In the genomic region with DNA sequence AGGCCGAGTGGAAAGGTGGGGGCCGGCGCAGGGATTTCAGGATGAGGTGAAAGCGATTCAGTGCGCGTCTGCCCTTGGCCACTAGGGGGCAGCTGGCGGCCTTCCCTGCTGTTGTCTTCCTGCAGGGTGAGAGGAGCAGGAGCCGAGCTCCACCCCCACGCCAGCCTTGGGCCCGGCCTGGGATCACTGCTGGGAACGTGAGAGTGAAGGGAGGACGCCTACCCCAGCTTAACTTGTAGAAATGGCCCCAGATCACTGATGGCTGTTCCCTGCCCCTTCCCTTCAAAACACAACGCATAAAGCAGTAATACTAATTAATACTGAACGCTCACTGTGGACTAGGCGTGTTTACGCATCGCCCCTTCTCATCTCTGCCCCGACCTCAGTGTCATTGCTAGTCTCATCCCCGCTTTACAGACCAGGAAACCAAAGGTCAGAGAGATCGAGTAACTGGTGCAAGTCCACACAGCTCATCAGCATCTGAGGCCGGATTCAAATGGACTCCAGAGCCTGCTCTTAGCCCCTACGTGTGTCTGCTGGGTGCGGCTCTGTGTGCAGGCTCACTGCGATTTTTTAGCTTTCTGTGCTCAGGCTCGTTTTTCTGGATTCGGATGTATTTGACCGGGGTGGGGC, we compare ENCODE assay signal across 8 cellular contexts. TPM values are rescaled to one million over a fixed set of nuclear protein-coding genes. Genes with fewer than 3 reads are reported as not detected.
A peak's percentile ranks its signal among the peaks of the same experiment; 100 is the strongest.
DNase-seq lines count a peak whose midpoint lies in the region; ATAC-seq and TF ChIP-seq lines count a peak whose summit lies in the region.

No MANE protein-coding gene starts in this region.

- H2AFZ ChIP-seq in DND-41 (ENCODE audit: low read depth, low read length) (peak overlapping the region; percentile 57; the same call in 1 of the 2 replicates), KMS-11 (ENCODE audit: low read depth) (no peak overlapping the region), PC-9 (no peak overlapping the region)

- H4K20me1 ChIP-seq in DND-41 (ENCODE audit: insufficient read depth, low read length) (peaks cover 26% of the 10 kb centered on the region), KMS-11 (ENCODE audit: insufficient read depth) (no peaks in the 10 kb centered on the region), PC-9 (ENCODE audit: insufficient read depth) (no peaks in the 10 kb centered on the region)

- no peaks in the 10 kb centered on the region for H3K9me3 Mint-ChIP-seq in activated T-cell treated with anti-CD3 and anti-CD28 coated beads, Interleukin-2, amount 50 U/mL, for 4 hours
- no peaks in the 10 kb centered on the region for H3K9me3 Mint-ChIP-seq in naive thymus-derived CD4-positive, alpha-beta T cell

- no peaks in the 10 kb centered on the region for H3K79me2 ChIP-seq in DND-41 (ENCODE audit: insufficient read depth, low read length)
- no peaks in the 10 kb centered on the region for H3K79me2 ChIP-seq in KMS-11 (ENCODE audit: insufficient read depth, low read depth)
- H3K79me2 ChIP-seq in PC-9 (ENCODE audit: low read depth): no peaks in the 10 kb centered on the region

- H3K4me2 ChIP-seq in DND-41 (ENCODE audit: insufficient read depth, low read length) (no peak overlapping the region), KMS-11 (no peak overlapping the region), PC-9 (peak overlapping the region; percentile 27; the same call in 1 of the 2 replicates)

- peaks cover 5% of the 10 kb centered on the region; the same call in 1 of the 2 replicates for H3F3A ChIP-seq in PC-9 (ENCODE audit: insufficient read depth, low read depth)

- 58% methylated on average over 19 of the region's 27 CpGs for WGBS in esophagus muscularis mucosa

- DNase-seq in DND-41 (peak; percentile 73), PC-9 (peak; percentile 45 to 81), esophagus muscularis mucosa (ENCODE audit: extremely low spot score) (peak; percentile 96)
- peak; percentile 59 for DNase-seq in activated T-cell treated with anti-CD3 and anti-CD28 coated beads, Interleukin-2, amount 50 U/mL, for 4 hours
- peak; percentile 24 to 65 (median 48) for DNase-seq in naive thymus-derived CD4-positive, alpha-beta T cell
- peak; percentile 17 to 45 for DNase-seq in stimulated activated CD8-positive, alpha-beta memory T cell treated with anti-CD3 and anti-CD28 coated beads, Interleukin-7, amount 100 ng/mL, for 4 hours (ENCODE audit: low read depth in 2 of 2)

- H3K4me1 Mint-ChIP-seq in activated T-cell treated with anti-CD3 and anti-CD28 coated beads, Interleukin-2, amount 50 U/mL, for 4 hours (ENCODE audit: low read depth): peaks cover 25% of the 10 kb centered on the region
- peaks cover 8 to 32% (median 26%) of the 10 kb centered on the region in 7 donors for H3K4me1 Mint-ChIP-seq in naive thymus-derived CD4-positive, alpha-beta T cell

- H3K9me3 ChIP-seq in DND-41 (ENCODE audit: insufficient read depth, low read length, severe bottlenecking) (no peaks in the 10 kb centered on the region), PC-9 (ENCODE audit: insufficient read depth, low read depth) (no peaks in the 10 kb centered on the region), esophagus muscularis mucosa (no peaks in the 10 kb centered on the region)
- H3K9me3 ChIP-seq in naive thymus-derived CD4-positive, alpha-beta T cell (ENCODE audit: control insufficient read depth in 2 of 3, low read length in 3 of 3): no peaks in the 10 kb centered on the region

- no peak overlapping the region for H3K4me3 Mint-ChIP-seq in activated T-cell treated with anti-CD3 and anti-CD28 coated beads, Interleukin-2, amount 50 U/mL, for 4 hours
- peak overlapping the region in 3 of 10 donors; percentile 2 to 32 (median 22) for H3K4me3 Mint-ChIP-seq in naive thymus-derived CD4-positive, alpha-beta T cell

- H3K27ac Mint-ChIP-seq in naive thymus-derived CD4-positive, alpha-beta T cell: peak overlapping the region in 1 of 9 donors; percentile 70

- H3K4me1 ChIP-seq in DND-41 (ENCODE audit: insufficient read depth, low read length): 0 out of 2 replicates have a peak, but pooled peaks cover 2% of the 10 kb centered on the region
- no peaks in the 10 kb centered on the region for H3K4me1 ChIP-seq in KMS-11 (ENCODE audit: low read depth, poor library complexity, severe bottlenecking)
- no peaks in the 10 kb centered on the region for H3K4me1 ChIP-seq in PC-9 (replicated peaks; ENCODE audit: insufficient read depth)
- H3K4me1 ChIP-seq in esophagus muscularis mucosa: peaks cover 8 to 13% (median 10%) of the 10 kb centered on the region in 4 donors
- H3K4me1 ChIP-seq in naive thymus-derived CD4-positive, alpha-beta T cell (ENCODE audit: control insufficient read depth in 2 of 2, insufficient read depth in 2 of 2, low read length in 2 of 2): peaks cover 5 to 9% of the 10 kb centered on the region in 2 donors

- intact Hi-C loops in PC-9 (cut with micrococcal nuclease; ENCODE audit: unreplicated experiment) (loop anchor here (1.0 to 5.0 kb wide), 3 partner anchors 79 to 249 kb away; no protein-coding TSS in a partner anchor), esophagus muscularis mucosa (cut with DNase I) (loop anchor here (1.0 to 5.0 kb wide), 2 partner anchors 114 to 177 kb away; partner anchors contain the start of gene FAM222A)
- intact Hi-C loops in naive thymus-derived CD4-positive, alpha-beta T cell (cut with micrococcal nuclease): loop anchor here (1.0 kb wide), 4 partner anchors 116 to 282 kb away; partner anchors contain the start of gene GLTP (in 1 of the 2)

- H3K27me3 Mint-ChIP-seq in activated T-cell treated with anti-CD3 and anti-CD28 coated beads, Interleukin-2, amount 50 U/mL, for 4 hours (ENCODE audit: low read depth): no peaks in the 10 kb centered on the region
- H3K27me3 Mint-ChIP-seq in naive thymus-derived CD4-positive, alpha-beta T cell: peaks cover 0 to 2% (median 0%) of the 10 kb centered on the region in 5 donors

- no peak overlapping the region for H3K9ac ChIP-seq in DND-41 (ENCODE audit: low read depth, low read length)
- H3K9ac ChIP-seq in KMS-11: no peak overlapping the region

- peak; percentile 63 for ATAC-seq in DND-41 (ENCODE audit: insufficient read depth, low read depth)
- ATAC-seq in activated T-cell treated with anti-CD3 and anti-CD28 coated beads, Interleukin-2, amount 50 U/mL, for 4 hours: peak; percentile 67 to 78
- ATAC-seq in naive thymus-derived CD4-positive, alpha-beta T cell: peak; percentile 72
- ATAC-seq in GM18502 (IDR thresholded peaks at IDR 0.05; ENCODE audit: poor library complexity, unreplicated experiment): no peak

- POLR2A ChIA-PET in PC-9 (lab: Charles Lee; ENCODE audit: unreplicated experiment): interaction anchor here (0.6 kb wide), 1 partner anchor 169 kb away, joined by 37 read pairs; no protein-coding TSS in a partner anchor
- POLR2A ChIA-PET in naive thymus-derived CD4-positive, alpha-beta T cell (lab: Charles Lee): interaction anchor here (0.6 kb wide), 1 partner anchor 1843 kb away, joined by 5 read pairs; no protein-coding TSS in a partner anchor

- peaks cover 2% of the 10 kb centered on the region for H3K36me3 Mint-ChIP-seq in activated T-cell treated with anti-CD3 and anti-CD28 coated beads, Interleukin-2, amount 50 U/mL, for 4 hours (ENCODE audit: insufficient read depth)
- H3K36me3 Mint-ChIP-seq in naive thymus-derived CD4-positive, alpha-beta T cell: peaks cover 0 to 4% (median 0%) of the 10 kb centered on the region in 5 donors

- no peaks in the 10 kb centered on the region for H3K27me3 ChIP-seq in DND-41 (ENCODE audit: insufficient read depth, low read length, poor library complexity)
- no peaks in the 10 kb centered on the region for H3K27me3 ChIP-seq in KMS-11 (ENCODE audit: insufficient read depth, low read depth)
- no peaks in the 10 kb centered on the region for H3K27me3 ChIP-seq in PC-9 (ENCODE audit: insufficient read depth, low read depth)
- H3K27me3 ChIP-seq in esophagus muscularis mucosa: peaks cover 0 to 4% (median 0%) of the 10 kb centered on the region in 4 donors
- no peaks in the 10 kb centered on the region for H3K27me3 ChIP-seq in naive thymus-derived CD4-positive, alpha-beta T cell (ENCODE audit: control insufficient read depth in 2 of 2, insufficient read depth in 2 of 2, low read length in 2 of 2)

- TF ChIP-seq CTCF in DND-41 (IDR thresholded peaks at IDR 0.05; ENCODE audit: borderline replicate concordance, extremely low read depth, low read length, poor library complexity, severe bottlenecking): peak; percentile 93
- TF ChIP-seq CTCF in KMS-11 (conservative IDR thresholded peaks at IDR 0.05; ENCODE audit: low read depth, low read length): peak; percentile 84
- peak; percentile 97 for TF ChIP-seq CTCF in PC-9 (conservative IDR thresholded peaks at IDR 0.05)
- peak; percentile 95 to 99 (median 97) for TF ChIP-seq CTCF in esophagus muscularis mucosa (IDR thresholded peaks at IDR 0.05)

- H3K9me2 ChIP-seq in PC-9 (ENCODE audit: insufficient read depth): no peaks in the 10 kb centered on the region

- no peak for TF ChIP-seq EP300 in esophagus muscularis mucosa (IDR thresholded peaks at IDR 0.05)

- peaks cover 23% of the 10 kb centered on the region; the same call in 1 of the 2 replicates for H3K36me3 ChIP-seq in DND-41 (ENCODE audit: insufficient read depth, low read length)
- no peaks in the 10 kb centered on the region for H3K36me3 ChIP-seq in KMS-11 (ENCODE audit: insufficient read depth)
- no peaks in the 10 kb centered on the region for H3K36me3 ChIP-seq in PC-9 (ENCODE audit: low read depth)
- peaks cover 0 to 40% (median 21%) of the 10 kb centered on the region in 4 donors for H3K36me3 ChIP-seq in esophagus muscularis mucosa
- no peaks in the 10 kb centered on the region for H3K36me3 ChIP-seq in naive thymus-derived CD4-positive, alpha-beta T cell (ENCODE audit: control insufficient read depth in 2 of 3, insufficient read depth in 3 of 3, low read length in 3 of 3)

- no peak for TF ChIP-seq POLR2A in esophagus muscularis mucosa (IDR thresholded peaks at IDR 0.05; ENCODE audit: low read depth)

- CTCF ChIA-PET in PC-9 (lab: Charles Lee): interaction anchor here (0.6 to 2.1 kb wide), 12 partner anchors 12 to 247 kb away, joined by 3 to 12 read pairs (median 4); partner anchors contain the start of genes MMAB and MVK
- CTCF ChIA-PET in naive thymus-derived CD4-positive, alpha-beta T cell (lab: Charles Lee): interaction anchor here (0.6 to 3.3 kb wide), 11 partner anchors 11 to 247 kb away, joined by 3 to 27 read pairs (median 4); partner anchors contain the start of gene MVK

- H3K27ac ChIP-seq in DND-41 (ENCODE audit: low read length) (no peak overlapping the region), KMS-11 (no peak overlapping the region), PC-9 (no peak overlapping the region), esophagus muscularis mucosa (replicated peaks in 1 of 4) (no peak overlapping the region)
- no peak overlapping the region for H3K27ac ChIP-seq in naive thymus-derived CD4-positive, alpha-beta T cell (ENCODE audit: low read depth, low read length)

- H3K4me3 ChIP-seq in DND-41 (ENCODE audit: low read depth in 1 of 2, low read length in 2 of 2) (no peak overlapping the region), KMS-11 (IDR thresholded peaks at IDR 0.05; ENCODE audit: insufficient read depth, low read depth, low read length) (no peak overlapping the region), PC-9 (no peak overlapping the region), esophagus muscularis mucosa (no peak overlapping the region)
- no peak overlapping the region for H3K4me3 ChIP-seq in naive thymus-derived CD4-positive, alpha-beta T cell (ENCODE audit: low read length)

- no TSS peak for BruUV-seq in PC-9 (replicated peaks; lab: Mats Ljungman, UMichigan)

RNA-seq across cellular contexts. Expression of gene MVK, which starts 24.3 kb away (rescaled TPM):
- total RNA-seq in PC-9 (2021) (35.6 and 50.8 TPM in 2 replicates), esophagus muscularis mucosa (10 to 100 TPM in 3 of 4 donors, 1 to 10 TPM in 1; 6.2 to 18.7 (median 12.2) TPM)
- 10 to 100 TPM; 10.2 to 11.4 (median 10.4) TPM for total RNA-seq in activated T-cell treated with anti-CD3 and anti-CD28 coated beads, Interleukin-2, amount 50 U/mL, for 4 hours
- total RNA-seq in naive thymus-derived CD4-positive, alpha-beta T cell: 10 to 100 TPM; 10.0 to 14.8 (median 11.7) TPM
- polyA plus RNA-seq in naive thymus-derived CD4-positive, alpha-beta T cell: 1 to 10 TPM; 1.7 to 3.4 TPM

RNA-seq across cellular contexts. Expression of gene MMAB, which starts 24.6 kb away (rescaled TPM):
- total RNA-seq in PC-9 (2021) (52.8 and 84.3 TPM in 2 replicates), esophagus muscularis mucosa (10 to 100 TPM; 20.0 to 25.3 (median 21.0) TPM)
- 10 to 100 TPM; 33.1 to 49.3 (median 38.4) TPM for total RNA-seq in activated T-cell treated with anti-CD3 and anti-CD28 coated beads, Interleukin-2, amount 50 U/mL, for 4 hours
- total RNA-seq in naive thymus-derived CD4-positive, alpha-beta T cell: 10 to 100 TPM; 13.5 to 24.7 (median 20.1) TPM
- polyA plus RNA-seq in naive thymus-derived CD4-positive, alpha-beta T cell: 10 to 100 TPM; 26.6 to 43.3 TPM

Comparison
In these comparisons a context has a peak if more than half of its experiments do, and no peak if none do; other contexts are left out.
1. DNase-seq: peak in every context shown above with its lines; median percentile 96 in esophagus muscularis mucosa; 73 in DND-41; 63 in PC-9; 59 in activated T-cell treated with anti-CD3 and anti-CD28 coated beads, Interleukin-2, amount 50 U/mL, for 4 hours; 48 in naive thymus-derived CD4-positive, alpha-beta T cell; 31 in stimulated activated CD8-positive, alpha-beta memory T cell treated with anti-CD3 and anti-CD28 coated beads, Interleukin-7, amount 100 ng/mL, for 4 hours.